Comparison of ENCODE assay signal across 8 cellular contexts in the genomic region with DNA sequence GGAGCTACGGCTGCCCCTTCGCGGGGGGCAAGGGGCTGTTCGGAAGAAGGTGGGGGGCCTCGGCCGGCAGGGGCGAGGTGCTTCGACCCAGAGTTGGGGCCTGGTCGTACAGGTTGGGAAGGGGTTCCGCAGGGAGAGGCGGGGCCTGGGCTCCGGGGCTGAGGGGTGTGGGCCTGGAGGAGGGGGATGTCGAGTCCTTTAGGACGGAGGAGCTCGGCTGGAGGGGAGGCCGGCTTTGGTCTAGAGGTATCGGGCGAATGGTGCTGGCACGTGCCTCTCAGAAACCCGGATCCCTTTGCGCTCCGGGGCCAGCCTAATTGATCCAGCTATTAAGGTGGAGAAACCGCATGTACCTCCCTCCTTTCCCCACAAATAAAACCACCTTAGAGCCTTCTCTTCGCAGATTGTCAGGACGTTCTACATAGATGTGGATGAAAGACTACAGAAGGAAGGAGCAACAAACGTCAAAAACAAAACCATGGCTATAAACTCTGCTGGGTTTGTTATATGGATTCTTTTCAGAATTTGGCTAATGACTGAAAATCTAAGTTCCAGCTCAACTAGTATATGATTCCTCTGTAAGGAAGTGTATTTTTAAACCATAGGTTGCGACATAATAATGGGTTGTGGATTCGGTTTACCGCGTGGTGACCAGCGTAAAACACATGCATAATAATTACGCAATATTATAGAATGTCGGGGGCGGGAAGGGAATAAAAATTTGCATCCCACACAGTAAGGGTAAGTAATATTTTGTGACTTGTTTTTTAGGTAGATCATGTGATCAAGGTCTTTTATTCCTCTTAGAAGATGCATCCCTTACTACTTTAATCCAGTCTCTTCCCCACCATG. TPM values are rescaled to one million over a fixed set of nuclear protein-coding genes. Genes with fewer than 3 reads are reported as not detected.
DNase-seq lines count a peak whose midpoint lies in the region; ATAC-seq, FAIRE-seq and TF ChIP-seq lines count a peak whose summit lies in the region.

No MANE protein-coding gene starts in this region.

- H3K4me1 ChIP-seq in IMR-90 (ENCODE audit: control insufficient read depth, insufficient read depth, low read length) = peaks cover 2% of the 10 kb centered on the region; the same call in 1 of the 2 replicates
- H3K4me1 ChIP-seq in SK-N-SH (ENCODE audit: control insufficient read depth in 1 of 2, insufficient read depth in 2 of 2, low read depth in 1 of 2, low read length in 1 of 2) = peaks cover 8 to 15% of the 10 kb centered on the region in 2 experiments; a peak in 3 of 4 replicates
- peaks cover 13% of the 10 kb centered on the region for H3K4me1 ChIP-seq in endothelial cell of umbilical vein (ENCODE audit: control insufficient read depth, extremely low read depth, insufficient read depth, low read length)
- H3K4me1 ChIP-seq in aorta (ENCODE audit: control insufficient read depth in 1 of 2, insufficient read depth in 2 of 2, low read length in 2 of 2) = peaks cover 2 to 3% of the 10 kb centered on the region in 2 donors

- dilution Hi-C loops in IMR-90 (cut with HindIII; ENCODE audit: low sequenced_read_pairs, unreplicated experiment) = no loop called here
- dilution Hi-C loops in endothelial cell of umbilical vein (cut with MboI; ENCODE audit: extremely low pct_ligation_motif_present, low sequenced_read_pairs) = no loop called here

- H3K9me1 ChIP-seq in IMR-90 (ENCODE audit: insufficient read depth, low read length) (no peaks in the 10 kb centered on the region; the same call in 1 of the 2 replicates), endothelial cell of umbilical vein (replicated peaks; ENCODE audit: control insufficient read depth, extremely low read depth, insufficient read depth, low read length) (no peaks in the 10 kb centered on the region)

- H3K79me1 ChIP-seq in IMR-90 (ENCODE audit: low read depth in 1 of 2, low read length in 2 of 2) = peaks cover 22 to 26% of the 10 kb centered on the region in 2 experiments

- no peak for TF ChIP-seq EP300 in SK-N-SH (IDR thresholded peaks at IDR 0.05; ENCODE audit: borderline replicate concordance in 1 of 2, low read depth in 1 of 2, low read length in 1 of 2)

- H3K79me2 ChIP-seq in SK-N-SH (ENCODE audit: insufficient read depth) = peaks cover 41% of the 10 kb centered on the region
- peaks cover 19% of the 10 kb centered on the region for H3K79me2 ChIP-seq in endothelial cell of umbilical vein (ENCODE audit: control insufficient read depth, insufficient read depth, low read length)

- peaks cover 6% of the 10 kb centered on the region for H3F3A ChIP-seq in SK-N-SH (replicated peaks; ENCODE audit: insufficient read depth)

- CTCF ChIA-PET in IMR-90 (lab: Yijun Ruan, JAX) (interaction anchor here (1.0 to 1.8 kb wide), 2 partner anchors 48 to 73 kb away, joined by 4 read pairs; no protein-coding TSS in a partner anchor), SK-N-SH (lab: Yijun Ruan, JAX) (interaction anchor here (1.3 to 1.9 kb wide), 2 partner anchors 70 to 136 kb away, joined by 4 to 9 read pairs; no protein-coding TSS in a partner anchor), endothelial cell of umbilical vein (lab: Charles Lee) (interaction anchor here (0.8 to 2.4 kb wide), 13 partner anchors 10 to 138 kb away, joined by 3 to 20 read pairs (median 4); no protein-coding TSS in a partner anchor)

- H4K5ac ChIP-seq in IMR-90 (ENCODE audit: low read depth, low read length) = no peak overlapping the region; the same call in 1 of the 2 replicates

- H3K36me3 ChIP-seq in IMR-90 (ENCODE audit: control insufficient read depth, insufficient read depth, low read length) = no peaks in the 10 kb centered on the region
- no peaks in the 10 kb centered on the region for H3K36me3 ChIP-seq in SK-N-SH (replicated peaks in 1 of 2; ENCODE audit: control insufficient read depth in 1 of 2, insufficient read depth in 2 of 2, low read length in 1 of 2)
- no peaks in the 10 kb centered on the region for H3K36me3 ChIP-seq in endothelial cell of umbilical vein (ENCODE audit: control insufficient read depth in 2 of 2, extremely low read depth in 1 of 2, insufficient read depth in 2 of 2, low read length in 2 of 2)
- no peaks in the 10 kb centered on the region for H3K36me3 ChIP-seq in aorta (ENCODE audit: control insufficient read depth in 1 of 2, insufficient read depth in 2 of 2, low read length in 1 of 2)

- no peak overlapping the region for H2BK20ac ChIP-seq in IMR-90 (ENCODE audit: low read depth, low read length)

- H4K91ac ChIP-seq in IMR-90 (ENCODE audit: insufficient read depth, low read depth, low read length) = no peak overlapping the region

- peak overlapping the region; percentile 6; the same call in 1 of the 2 replicates for H3K14ac ChIP-seq in IMR-90 (replicated peaks; ENCODE audit: low read depth, low read length)

- H2AK5ac ChIP-seq in IMR-90 (ENCODE audit: low read depth, low read length) = no peak overlapping the region

- H4K20me1 ChIP-seq in IMR-90 (ENCODE audit: insufficient read depth, low read length) (no peaks in the 10 kb centered on the region), SK-N-SH (ENCODE audit: insufficient read depth) (no peaks in the 10 kb centered on the region), endothelial cell of umbilical vein (replicated peaks; ENCODE audit: control insufficient read depth, extremely low read depth, insufficient read depth, low read length) (no peaks in the 10 kb centered on the region)

- peak overlapping the region; percentile 33; the same call in 1 of the 2 replicates for H3K18ac ChIP-seq in IMR-90 (ENCODE audit: low read depth, low read length)

- in situ Hi-C loops in IMR-90 (cut with MboI; ENCODE audit: low sequenced_read_pairs) = no loop called here

- intact Hi-C loops in IMR-90 (cut with micrococcal nuclease) = loop anchor here (1.0 to 2.0 kb wide), 4 partner anchors 36 to 135 kb away; partner anchors contain the start of gene TOP2B
- intact Hi-C loops in endothelial cell of umbilical vein (cut with micrococcal nuclease) = loop anchor here (1.0 to 5.0 kb wide), 4 partner anchors 73 to 352 kb away; no protein-coding TSS in a partner anchor
- intact Hi-C loops in aorta (cut with DNase I) = no loop called here

- no peaks in the 10 kb centered on the region for H3K27me3 ChIP-seq in IMR-90 (ENCODE audit: control insufficient read depth, insufficient read depth, low read length)
- H3K27me3 ChIP-seq in SK-N-SH (ENCODE audit: insufficient read depth) = no peaks in the 10 kb centered on the region
- no peaks in the 10 kb centered on the region for H3K27me3 ChIP-seq in endothelial cell of umbilical vein (ENCODE audit: control insufficient read depth in 2 of 2, insufficient read depth in 2 of 2, low read length in 2 of 2)
- H3K27me3 ChIP-seq in aorta (ENCODE audit: control insufficient read depth in 1 of 2, insufficient read depth in 2 of 2, low read length in 1 of 2) = no peaks in the 10 kb centered on the region

- TF ChIP-seq CTCF in IMR-90 (conservative IDR thresholded peaks at IDR 0.05; ENCODE audit: low read depth, low read length) (no peak), SK-N-SH (IDR thresholded peaks at IDR 0.05) (no peak), endothelial cell of umbilical vein (IDR thresholded peaks at IDR 0.05; ENCODE audit: extremely low read depth in 1 of 2, insufficient read depth in 1 of 2, low read depth in 1 of 2, low read length in 2 of 2) (no peak)

- H3K23ac ChIP-seq in IMR-90 (ENCODE audit: low read depth, low read length) = peak overlapping the region; percentile 2; the same call in 1 of the 2 replicates

- peak overlapping the region; percentile 83 for H2AK9ac ChIP-seq in IMR-90 (replicated peaks; ENCODE audit: low read depth, low read length, poor library complexity)

- peak overlapping the region; percentile 28; the same call in 1 of the 3 replicates for H2BK15ac ChIP-seq in IMR-90 (ENCODE audit: low read depth, low read length)

- peak overlapping the region; percentile 33 for H2BK5ac ChIP-seq in IMR-90 (ENCODE audit: low read depth, low read length, poor library complexity, severe bottlenecking)

- H3K4me2 ChIP-seq in IMR-90 (ENCODE audit: low read depth, low read length) (peak overlapping the region; percentile 84), SK-N-SH (peak overlapping the region; percentile 61), endothelial cell of umbilical vein (ENCODE audit: insufficient read depth, low read length) (peak overlapping the region; percentile 93)

- no peak overlapping the region; the same call in 1 of the 2 replicates for H2BK120ac ChIP-seq in IMR-90 (ENCODE audit: low read depth, low read length)

- H2AFZ ChIP-seq in IMR-90 (replicated peaks; ENCODE audit: low read length, poor library complexity) (peak overlapping the region; percentile 98), SK-N-SH (ENCODE audit: low read depth) (peak overlapping the region; percentile 87), endothelial cell of umbilical vein (ENCODE audit: low read depth, low read length) (peak overlapping the region; percentile 80)

- H3K9me3 ChIP-seq in IMR-90 (ENCODE audit: control insufficient read depth, insufficient read depth, low read length) (no peaks in the 10 kb centered on the region), SK-N-SH (no peaks in the 10 kb centered on the region), endothelial cell of umbilical vein (replicated peaks; ENCODE audit: control insufficient read depth, insufficient read depth, low read length) (no peaks in the 10 kb centered on the region), aorta (ENCODE audit: control insufficient read depth, low read length) (no peaks in the 10 kb centered on the region)

- H3K4me3 ChIP-seq in IMR-90 (ENCODE audit: insufficient read depth, low read depth, low read length) (peak overlapping the region; percentile 89), SK-N-SH (ENCODE audit: low read depth in 2 of 2, low read length in 1 of 2) (peak overlapping the region; percentile 59 to 73), endothelial cell of umbilical vein (replicated peaks in 1 of 3; ENCODE audit: insufficient read depth in 1 of 3, low read depth in 1 of 3, low read length in 3 of 3) (peak overlapping the region; percentile 40 to 57 (median 42)), aorta (ENCODE audit: low read length in 2 of 2) (peak overlapping the region; percentile 54 to 73)

- H3K9ac ChIP-seq in IMR-90 (ENCODE audit: low read depth, low read length) (peak overlapping the region; percentile 59), SK-N-SH (peak overlapping the region; percentile 69), endothelial cell of umbilical vein (replicated peaks; ENCODE audit: extremely low read depth, insufficient read depth, low read length) (peak overlapping the region; percentile 45)

- peak overlapping the region; percentile 48 for H3K4ac ChIP-seq in IMR-90 (ENCODE audit: low read depth, low read length)

- H3K9me2 ChIP-seq in SK-N-SH = no peaks in the 10 kb centered on the region

- H3K27ac ChIP-seq in IMR-90 (ENCODE audit: insufficient read depth, low read length) (peak overlapping the region; percentile 72), SK-N-SH (ENCODE audit: low read depth in 2 of 2, low read length in 1 of 2) (peak overlapping the region; percentile 1 to 75; a peak in 3 of 4 replicates), endothelial cell of umbilical vein (ENCODE audit: insufficient read depth, low read depth, low read length) (no peak overlapping the region), aorta (ENCODE audit: low read depth in 1 of 2, low read length in 2 of 2) (peak overlapping the region in 1 of 2 donors; percentile 9)

- peak overlapping the region in 1 of 2 experiments; percentile 73; a peak in 3 of 4 replicates for H4K8ac ChIP-seq in IMR-90 (ENCODE audit: low read depth in 2 of 2, low read length in 2 of 2)

- 4% methylated on average over 10 of the region's 34 CpGs; no CpG with 5 or more reads in 1 of the 2 experiments for WGBS in IMR-90 (ENCODE audit: extremely low coverage in 2 of 2, insufficient read length in 1 of 2), 2 experiments
- WGBS in SK-N-SH (ENCODE audit: low lambda C conversion rate) = 22% methylated on average over 31 of the region's 34 CpGs
- 21 to 23% methylated on average over 30 to 34 of the region's 34 CpGs for WGBS in aorta, 2 donors

- DNase-seq in NCI-H748 (lab: John Stamatoyannopoulos, UW; ENCODE audit: unreplicated experiment) = peak; percentile 69
- no peak for DNase-seq in NCI-H748 treated with DMSO at 0.1 percent for 48 hours (lab: John Stamatoyannopoulos, UW)
- peak; percentile 18 for DNase-seq in IMR-90
- DNase-seq in SK-N-SH = no peak
- DNase-seq in endothelial cell of umbilical vein (ENCODE audit: low read depth, low spot score) = peak; percentile 68
- DNase-seq in mucosa of gallbladder (ENCODE audit: low spot score) = peak; percentile 27
- DNase-seq in aorta = peak; percentile 73 to 87

- BruUV-seq in IMR-90 (replicated peaks; lab: Mats Ljungman, UMichigan) = no TSS peak
- BruUV-seq in endothelial cell of umbilical vein (replicated peaks; lab: Mats Ljungman, UMichigan) = no TSS peak

- TF ChIP-seq RAD21 in IMR-90 (IDR thresholded peaks at IDR 0.05; ENCODE audit: low read length) (no peak), SK-N-SH (IDR thresholded peaks at IDR 0.05; ENCODE audit: low read length) (no peak)

- H3K56ac ChIP-seq in IMR-90 (ENCODE audit: extremely low read depth, insufficient read depth, low read length) = no peak overlapping the region

- TF ChIP-seq POLR2A in IMR-90 (IDR thresholded peaks at IDR 0.05; ENCODE audit: low read depth, low read length) (no peak), endothelial cell of umbilical vein (IDR thresholded peaks at IDR 0.05; ENCODE audit: low read depth, low read length) (no peak)

- FAIRE-seq in endothelial cell of umbilical vein (lab: Jason Lieb, UNC) = no peak

- POLR2A ChIA-PET in IMR-90 (lab: Charles Lee; ENCODE audit: unreplicated experiment) = interaction anchor here (0.7 kb wide), 2 partner anchors 9 to 20 kb away, joined by 3 to 5 read pairs; no protein-coding TSS in a partner anchor
- POLR2A ChIA-PET in SK-N-SH (lab: Yijun Ruan, JAX) = interaction anchor here (0.7 to 1.2 kb wide), 3 partner anchors 11 to 136 kb away, joined by 3 read pairs; no protein-coding TSS in a partner anchor
- POLR2A ChIA-PET in endothelial cell of umbilical vein (lab: Charles Lee) = interaction anchor here (0.7 to 1.3 kb wide), 3 partner anchors 71 to 349 kb away, joined by 3 to 12 read pairs (median 5); no protein-coding TSS in a partner anchor

- ATAC-seq in GM21619 (IDR thresholded peaks at IDR 0.05; ENCODE audit: unreplicated experiment) (peak; percentile 25), IMR-90 (ENCODE audit: low read depth) (peak; percentile 60), aorta (ENCODE audit: low FRiP score) (peak; percentile 76)

RNA-seq across cellular contexts. Expression of gene NGLY1, which starts 0.6 kb away (rescaled TPM):
- 14.9 and 24.2 TPM in 2 replicates for total RNA-seq in IMR-90 (2012; rRNA removed)
- 7.0 and 10.0 TPM in 2 replicates for polyA plus RNA-seq in IMR-90 (2012; rRNA removed)
- 2.2 and 3.5 TPM in 2 replicates for polyA plus RNA-seq in IMR-90 (2012; cell fraction: cytosol; rRNA removed)
- polyA plus RNA-seq in IMR-90 (2012; cell fraction: nucleus; rRNA removed; ENCODE audit: low replicate concordance) = 1.7 and 9.1 TPM in 2 replicates
- polyA plus RNA-seq in SK-N-SH (2012; rRNA removed) = 6.0 and 7.2 TPM in 2 replicates
- 8.6 and 10.1 TPM in 2 replicates for polyA plus RNA-seq in SK-N-SH (2012; cell fraction: cytosol; rRNA removed)
- polyA plus RNA-seq in SK-N-SH (2012; cell fraction: nucleus; rRNA removed) = 7.4 and 12.1 TPM in 2 replicates
- total RNA-seq in endothelial cell of umbilical vein = 29.6 and 31.5 TPM in 2 replicates
- polyA plus RNA-seq in endothelial cell of umbilical vein = 3.5 and 5.3 TPM in 2 replicates
- polyA plus RNA-seq in endothelial cell of umbilical vein (2011; cell fraction: cytosol; rRNA removed) = 7.6 and 8.3 TPM in 2 replicates
- polyA plus RNA-seq in endothelial cell of umbilical vein (2011; cell fraction: nucleus; rRNA removed) = 17.7 and 21.1 TPM in 2 replicates
- polyA plus RNA-seq in endothelial cell of umbilical vein (2012) = 20.1 and 25.0 TPM in 2 replicates
- polyA minus RNA-seq in endothelial cell of umbilical vein = 12.3 and 13.9 TPM in 2 replicates
- polyA minus RNA-seq in endothelial cell of umbilical vein (2011; cell fraction: cytosol; rRNA and poly(A)+ RNA removed) = 9.7 TPM
- 37.9 and 55.0 TPM in 2 replicates for polyA minus RNA-seq in endothelial cell of umbilical vein (2011; cell fraction: nucleus; rRNA and poly(A)+ RNA removed)
- total RNA-seq in mucosa of gallbladder = 33.3 TPM
- 10 to 100 TPM; 32.0 to 37.9 TPM for total RNA-seq in aorta
- 10 to 100 TPM; 14.1 to 24.2 TPM for polyA plus RNA-seq in aorta

RNA-seq across cellular contexts. Expression of gene OXSM, which starts 6.0 kb away (rescaled TPM):
- total RNA-seq in IMR-90 (2012; rRNA removed) (10.6 and 15.4 TPM in 2 replicates), endothelial cell of umbilical vein (8.0 and 9.0 TPM in 2 replicates), mucosa of gallbladder (12.7 TPM), aorta (1 to 10 TPM; 3.9 to 5.9 TPM)
- polyA plus RNA-seq in IMR-90 (2012; rRNA removed) (9.9 and 11.4 TPM in 2 replicates), SK-N-SH (2012; rRNA removed) (12.1 and 21.6 TPM in 2 replicates), endothelial cell of umbilical vein (8.1 and 8.3 TPM in 2 replicates), aorta (1 to 10 TPM; 5.3 to 5.8 TPM)
- polyA plus RNA-seq in IMR-90 (2012; cell fraction: cytosol; rRNA removed) = 3.1 and 5.0 TPM in 2 replicates
- polyA plus RNA-seq in IMR-90 (2012; cell fraction: nucleus; rRNA removed; ENCODE audit: low replicate concordance) = 17.3 and 21.1 TPM in 2 replicates
- 14.2 and 16.6 TPM in 2 replicates for polyA plus RNA-seq in SK-N-SH (2012; cell fraction: cytosol; rRNA removed)
- polyA plus RNA-seq in SK-N-SH (2012; cell fraction: nucleus; rRNA removed) = 10.4 and 23.9 TPM in 2 replicates
- 9.1 and 9.5 TPM in 2 replicates for polyA plus RNA-seq in endothelial cell of umbilical vein (2011; cell fraction: cytosol; rRNA removed)
- 11.1 and 21.8 TPM in 2 replicates for polyA plus RNA-seq in endothelial cell of umbilical vein (2011; cell fraction: nucleus; rRNA removed)
- 11.1 and 13.1 TPM in 2 replicates for polyA plus RNA-seq in endothelial cell of umbilical vein (2012)
- 3.1 and 12.8 TPM in 2 replicates for polyA minus RNA-seq in endothelial cell of umbilical vein
- 5.0 TPM for polyA minus RNA-seq in endothelial cell of umbilical vein (2011; cell fraction: cytosol; rRNA and poly(A)+ RNA removed)
- 5.2 and 6.3 TPM in 2 replicates for polyA minus RNA-seq in endothelial cell of umbilical vein (2011; cell fraction: nucleus; rRNA and poly(A)+ RNA removed)

Comparison
In these comparisons a context has a peak if more than half of its experiments do, and no peak if none do; other contexts are left out.
1. DNase-seq: peak in NCI-H748 (single experiment), IMR-90 (single experiment), endothelial cell of umbilical vein (single experiment), mucosa of gallbladder (single experiment) and aorta (2 of 2); none in NCI-H748 treated with DMSO at 0.1 percent for 48 hours (single experiment) and SK-N-SH (single experiment).
2. ATAC-seq: peak in every context shown above with its lines; median percentile 76 in aorta; 60 in IMR-90; 25 in GM21619.
3. intact Hi-C loops: an anchor here in IMR-90 (1.0 to 2.0 kb wide) and endothelial cell of umbilical vein (1.0 to 5.0 kb wide); none called in aorta.
4. Peak in every context shown above with its lines, with median percentiles within 50 percentile points of each other: H2AFZ ChIP-seq, H3K4me2 ChIP-seq, H3K4me3 ChIP-seq and H3K9ac ChIP-seq.